8 cellular contexts compared by ENCODE assay signal in genomic region chrX:147917700-147918694, GRCh38. TPM values are rescaled to one million over a fixed set of nuclear protein-coding genes. Genes with fewer than 3 reads are reported as not detected.
DNase-seq lines count a peak whose midpoint lies in the region; ATAC-seq and TF ChIP-seq lines count a peak whose summit lies in the region.

No MANE protein-coding gene starts in this region.

- in situ Hi-C loops in brain microvascular endothelial cell (cut with HindIII; ENCODE audit: low pct_ligation_motif_present, low sequenced_read_pairs), result no loop called here

- H3K9me3 ChIP-seq in endodermal cell (ENCODE audit: control insufficient read depth, low read length) (no peaks in the 10 kb centered on the region), tibial artery (no peaks in the 10 kb centered on the region)

- H3K9ac ChIP-seq in endodermal cell (ENCODE audit: extremely low read depth, low read length, poor library complexity, severe bottlenecking), result no peak overlapping the region

- peaks cover 35% of the 10 kb centered on the region for H3K9me3 Mint-ChIP-seq in endodermal cell

- no peaks in the 10 kb centered on the region for H3K4me1 ChIP-seq in endodermal cell (ENCODE audit: control insufficient read depth, insufficient read depth, low read length)
- H3K4me1 ChIP-seq in tibial artery, result peaks cover 0 to 32% (median 3%) of the 10 kb centered on the region in 4 donors

- intact Hi-C loops in tibial artery (cut with DNase I; ENCODE audit: low total_unique reads), result no loop called here

- ATAC-seq in GM18511 (IDR thresholded peaks at IDR 0.05; ENCODE audit: unreplicated experiment), result peak; percentile 88
- ATAC-seq in GM21786 (IDR thresholded peaks at IDR 0.05; ENCODE audit: unreplicated experiment), result peak; percentile 88

- H3K27me3 Mint-ChIP-seq in endodermal cell (ENCODE audit: insufficient read depth), result no peaks in the 10 kb centered on the region

- DNase-seq in MV-4-11 (lab: John Stamatoyannopoulos, UW) (peak; percentile 35), fibroblast of the aortic adventitia (ENCODE audit: low read depth) (peak; percentile 21), brain microvascular endothelial cell (no peak), endodermal cell (no peak), HCEC 1CT (no peak), tibial artery (no peak)

- H3K27ac ChIP-seq in brain microvascular endothelial cell, result no peak overlapping the region
- H3K27ac ChIP-seq in endodermal cell (ENCODE audit: low read depth, low read length), result no peak overlapping the region
- H3K27ac ChIP-seq in tibial artery, result no peak overlapping the region

- WGBS in endodermal cell (ENCODE audit: insufficient coverage in 1 of 2, insufficient read length in 1 of 2), 2 experiments, result 92% methylated on average over 10 of the region's 10 CpGs; no CpG with 5 or more reads in 1 of the 2 experiments

- H3K4me1 Mint-ChIP-seq in endodermal cell, result peaks cover 31% of the 10 kb centered on the region

- no peaks in the 10 kb centered on the region for H3K36me3 Mint-ChIP-seq in endodermal cell (ENCODE audit: low read depth)

- H3K4me3 Mint-ChIP-seq in endodermal cell, result no peak overlapping the region

- H3K4me3 ChIP-seq in fibroblast of the aortic adventitia (ENCODE audit: low read depth, low read length) (no peak overlapping the region), brain microvascular endothelial cell (ENCODE audit: low read depth, low read length) (no peak overlapping the region), endodermal cell (ENCODE audit: low read length) (no peak overlapping the region), tibial artery (no peak overlapping the region)

- H3K36me3 ChIP-seq in brain microvascular endothelial cell (replicated peaks) (no peaks in the 10 kb centered on the region), endodermal cell (ENCODE audit: control insufficient read depth, insufficient read depth, low read length) (no peaks in the 10 kb centered on the region), tibial artery (no peaks in the 10 kb centered on the region)

- H3K27me3 ChIP-seq in brain microvascular endothelial cell (replicated peaks) (no peaks in the 10 kb centered on the region), endodermal cell (ENCODE audit: control insufficient read depth, insufficient read depth, low read length, poor library complexity, severe bottlenecking) (no peaks in the 10 kb centered on the region), tibial artery (no peaks in the 10 kb centered on the region)

- TF ChIP-seq CTCF in fibroblast of the aortic adventitia (IDR thresholded peaks at IDR 0.05; ENCODE audit: insufficient read depth, low read length) (no peak), brain microvascular endothelial cell (IDR thresholded peaks at IDR 0.05; ENCODE audit: low read depth, low read length, missing control alignments) (no peak), endodermal cell (conservative IDR thresholded peaks at IDR 0.05) (no peak), tibial artery (IDR thresholded peaks at IDR 0.05) (no peak)

- H3K27ac Mint-ChIP-seq in endodermal cell, result no peak overlapping the region

RNA-seq across cellular contexts. Expression of gene FMR1, which starts 6.3 kb away (rescaled TPM):
- total RNA-seq in fibroblast of the aortic adventitia (ENCODE audit: low replicate concordance) (32.1 and 49.6 TPM in 2 replicates), endodermal cell (10 to 100 TPM; 55.4 to 59.1 TPM)
- 49.0 TPM for polyA plus RNA-seq in endodermal cell (2013, experiment 1 of 2)
- 43.7 TPM for polyA plus RNA-seq in endodermal cell (2013, experiment 2 of 2)

Comparison
In these comparisons a context has a peak if more than half of its experiments do, and no peak if none do; other contexts are left out.
1. DNase-seq: peak in MV-4-11 (single experiment) and fibroblast of the aortic adventitia (single experiment); none in brain microvascular endothelial cell (single experiment), endodermal cell (single experiment), HCEC 1CT (single experiment) and tibial artery (0 of 2).